1 cellular context compared by ENCODE assay signal in genomic region chr19:6801397-6802086, GRCh38.
TF ChIP-seq lines count a peak whose summit lies in the region.

No MANE protein-coding gene starts in this region.

TF ChIP-seq in WTC11, 78 proteins besides CTCF, POLR2A, EP300 and RAD21 (continued from another document):
- TF ChIP-seq E2F4 (CRISPR knock-in tag; IDR thresholded peaks at IDR 0.05; ENCODE audit: borderline replicate concordance, low read depth): no peak
